In the genomic region with DNA sequence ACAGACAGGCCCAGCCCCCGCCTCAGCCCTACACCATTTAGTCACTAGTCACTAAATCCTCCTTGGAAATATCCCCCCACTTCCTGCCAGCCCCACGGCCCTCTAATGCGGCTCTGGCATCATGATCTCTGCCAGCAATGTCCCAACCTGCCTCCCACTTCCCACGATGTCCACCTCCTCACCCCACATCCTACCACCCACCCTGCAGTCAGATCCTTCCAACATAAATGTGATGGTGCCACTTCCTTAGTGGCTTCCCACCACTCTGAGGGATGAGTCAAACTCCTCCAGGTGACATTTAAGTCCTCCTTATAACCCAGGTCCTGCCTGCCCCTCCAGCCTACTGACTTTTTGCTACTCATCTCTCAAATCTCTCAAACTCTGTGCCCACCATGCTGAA, we compare ENCODE assay signal across 20 cellular contexts.
"Had no signal": no experiment of that assay in that cellular context is flagged by ENCODE, and none has a peak within 500 bp of the region (broad histone marks: within the 10 kb centered on the region; RNA-seq: fewer than 3 reads in every experiment).

No MANE protein-coding gene starts in this region.

- H3K9me3 Mint-ChIP-seq: WTC11 had no signal

- H3K27ac ChIP-seq: body of pancreas, colonic mucosa, spleen, transverse colon had no signal

- H3K4me1 ChIP-seq: body of pancreas, colonic mucosa had no signal

- H3K27ac Mint-ChIP-seq: activated CD4-positive, alpha-beta T cell treated with anti-CD3 and anti-CD28 coated beads for 36 hours; activated naive CD8-positive, alpha-beta T cell; mesothelial cell of epicardium; natural killer cell treated with Interleukin-12 subunit alpha and Interleukin-12 subunit beta and Interleukin-15 and Interleukin-18, amount 100 ng/mL, for 72 hours; stimulated activated memory B cell treated with anti-CD40 and anti-IgM and Interleukin-4, amounts not matched to agents 10 μg/mL and 1 μg/mL and 100 μg/mL, for 72 hours; WTC11 had no signal

- DNase-seq: activated CD4-positive, alpha-beta T cell treated with anti-CD3 and anti-CD28 coated beads for 36 hours; activated CD8-positive, alpha-beta memory T cell treated with anti-CD3 and anti-CD28 coated beads for 24 hours; body of pancreas; colonic mucosa; erythroblast; foreskin melanocyte; occipital lobe; posterior cingulate gyrus; spleen; stimulated activated CD4-positive, alpha-beta T cell treated with anti-CD3 and anti-CD28 coated beads, Interleukin-4, amount 100 ng/mL, for 4 hours; SW 1271; transverse colon had no signal

- FAIRE-seq: keratinocyte had no signal

- H3K4me3 ChIP-seq: body of pancreas, colonic mucosa, lung, spleen, transverse colon had no signal

- ATAC-seq: activated CD4-positive, alpha-beta T cell treated with anti-CD3 and anti-CD28 coated beads for 36 hours; body of pancreas; left lobe of liver; natural killer cell treated with Interleukin-12 subunit alpha and Interleukin-12 subunit beta and Interleukin-15 and Interleukin-18, amount 100 ng/mL, for 72 hours; stimulated activated memory B cell treated with anti-CD40 and anti-IgM and Interleukin-4, amounts not matched to agents 10 μg/mL and 1 μg/mL and 100 μg/mL, for 72 hours; WTC11 had no signal

- H3K9me3 ChIP-seq: body of pancreas, colonic mucosa, transverse colon had no signal

- H3K27me3 ChIP-seq: body of pancreas, colonic mucosa, spleen, transverse colon had no signal

- H3K27me3 Mint-ChIP-seq: activated naive CD8-positive, alpha-beta T cell had no signal

- H3K36me3 ChIP-seq: colonic mucosa, spleen, transverse colon had no signal

- H3K36me3 Mint-ChIP-seq: mesothelial cell of epicardium; natural killer cell treated with Interleukin-12 subunit alpha and Interleukin-12 subunit beta and Interleukin-15 and Interleukin-18, amount 100 ng/mL, for 72 hours; WTC11 had no signal

- H3K4me3 Mint-ChIP-seq: activated CD4-positive, alpha-beta T cell treated with anti-CD3 and anti-CD28 coated beads for 36 hours; activated naive CD8-positive, alpha-beta T cell; mesothelial cell of epicardium; natural killer cell treated with Interleukin-12 subunit alpha and Interleukin-12 subunit beta and Interleukin-15 and Interleukin-18, amount 100 ng/mL, for 72 hours; stimulated activated memory B cell treated with anti-CD40 and anti-IgM and Interleukin-4, amounts not matched to agents 10 μg/mL and 1 μg/mL and 100 μg/mL, for 72 hours; WTC11 had no signal
